ENCODE assay signal across 10 cellular contexts in genomic region chr7:8386926-8387550, GRCh38.
DNase-seq lines count a peak whose midpoint lies in the region; ATAC-seq lines count a peak whose summit lies in the region.
"Had no signal": no experiment of that assay in that cellular context is flagged by ENCODE, and none has a peak within 500 bp of the region (broad histone marks: within the 10 kb centered on the region; RNA-seq: fewer than 3 reads in every experiment).

No MANE protein-coding gene starts in this region.

- H3K36me3 Mint-ChIP-seq in stimulated activated effector memory CD8-positive, alpha-beta T cell treated with anti-CD3 and anti-CD28 coated beads, Interleukin-12 subunit alpha, Interleukin-12 subunit beta, amount 100 ng/mL, for 72 hours: no peaks in the 10 kb centered on the region

- DNase-seq in NCI-H510A treated with DMSO at 0.1 percent for 48 hours (lab: John Stamatoyannopoulos, UW) (peak; percentile 7), NCI-H510A (lab: John Stamatoyannopoulos, UW) (no peak), T-helper 9 cell (no peak), Kasumi-1 (lab: John Stamatoyannopoulos, UW) (no peak), HuH-7.5 (ENCODE audit: low spot score) (no peak)
- DNase-seq in stimulated activated effector memory CD8-positive, alpha-beta T cell treated with anti-CD3 and anti-CD28 coated beads, Interleukin-12 subunit alpha, Interleukin-12 subunit beta, amount 100 ng/mL, for 72 hours (ENCODE audit: low spot score in 2 of 2): no peak
- DNase-seq: NCI-H2171, transverse colon had no signal

- ATAC-seq in HG02588 (IDR thresholded peaks at IDR 0.05; ENCODE audit: unreplicated experiment) (peak; percentile 75), HG03442 (IDR thresholded peaks at IDR 0.05; ENCODE audit: unreplicated experiment) (peak; percentile 82)
- ATAC-seq in stimulated activated effector memory CD8-positive, alpha-beta T cell treated with anti-CD3 and anti-CD28 coated beads, Interleukin-12 subunit alpha, Interleukin-12 subunit beta, amount 100 ng/mL, for 72 hours: peak; percentile 48

- H3K9me3 Mint-ChIP-seq in stimulated activated effector memory CD8-positive, alpha-beta T cell treated with anti-CD3 and anti-CD28 coated beads, Interleukin-12 subunit alpha, Interleukin-12 subunit beta, amount 100 ng/mL, for 72 hours: no peaks in the 10 kb centered on the region

- no peak overlapping the region for H3K27ac Mint-ChIP-seq in stimulated activated effector memory CD8-positive, alpha-beta T cell treated with anti-CD3 and anti-CD28 coated beads, Interleukin-12 subunit alpha, Interleukin-12 subunit beta, amount 100 ng/mL, for 72 hours

- H3K4me3 Mint-ChIP-seq in stimulated activated effector memory CD8-positive, alpha-beta T cell treated with anti-CD3 and anti-CD28 coated beads, Interleukin-12 subunit alpha, Interleukin-12 subunit beta, amount 100 ng/mL, for 72 hours: no peak overlapping the region

- no peaks in the 10 kb centered on the region for H3K4me1 Mint-ChIP-seq in stimulated activated effector memory CD8-positive, alpha-beta T cell treated with anti-CD3 and anti-CD28 coated beads, Interleukin-12 subunit alpha, Interleukin-12 subunit beta, amount 100 ng/mL, for 72 hours
